7 cellular contexts compared by ENCODE assay signal in the genomic region with DNA sequence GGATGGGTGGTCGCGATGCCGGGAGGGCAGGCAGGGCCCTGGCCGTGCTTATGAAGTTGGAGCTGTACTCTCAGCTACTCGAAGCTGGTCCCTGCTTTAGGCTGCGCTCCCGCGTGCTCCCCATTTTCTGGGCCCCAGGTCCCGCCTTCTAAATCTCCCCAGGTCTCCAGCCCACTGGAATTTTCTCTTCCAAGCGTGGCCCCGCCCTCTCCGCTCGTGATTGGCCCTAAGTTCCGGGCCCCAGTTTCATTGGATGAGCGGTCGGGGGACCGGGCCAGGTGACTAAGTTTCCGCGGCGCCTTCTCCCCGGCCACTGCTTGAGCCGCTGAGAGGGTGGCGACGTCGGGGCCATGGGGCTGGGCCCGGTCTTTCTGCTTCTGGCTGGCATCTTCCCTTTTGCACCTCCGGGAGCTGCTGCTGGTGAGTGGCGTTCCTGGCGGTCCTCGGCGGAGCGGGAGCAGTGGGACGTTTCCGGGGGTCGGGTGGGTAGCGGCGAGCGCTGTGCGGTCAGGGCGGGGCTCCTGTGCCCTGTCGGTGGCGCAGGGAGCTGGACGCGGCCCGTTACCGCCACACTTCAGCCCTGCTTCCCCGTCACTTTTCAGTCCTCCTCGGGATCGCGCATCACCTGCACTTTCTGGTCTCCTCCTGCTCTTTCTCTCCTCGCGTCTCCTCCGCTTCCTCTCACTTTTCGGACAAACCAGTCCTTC. TPM values are rescaled to one million over a fixed set of nuclear protein-coding genes. Genes with fewer than 3 reads are reported as not detected.
DNase-seq lines count a peak whose midpoint lies in the region; ATAC-seq, FAIRE-seq and TF ChIP-seq lines count a peak whose summit lies in the region.

A gene (plus strand): TSS at position 313 of the 707 bp plus-strand sequence. CDS start 38 bp downstream, at position 351.

- H3K4me3 ChIP-seq in SJCRH30 (peak within 1 kb of the TSS; percentile 95), neutrophil (ENCODE audit: low read depth in 1 of 2, low read length in 1 of 2) (peak within 1 kb of the TSS; percentile 78 to 79)

- DNase-seq in GM18507 (ENCODE audit: extremely low spot score, insufficient read length, low read depth), result peak; percentile 85
- DNase-seq in SJCRH30, result peak; percentile 82 to 87
- DNase-seq in activated naive CD4-positive, alpha-beta T cell treated with anti-CD3 and anti-CD28 coated beads, Interleukin-2, amount 50 U/mL, for 16 hours, result peak; percentile 71
- peak; percentile 64 for DNase-seq in globus pallidus (ENCODE audit: low spot score)

- no peaks in the 10 kb centered on the region for H3K9me3 ChIP-seq in SJCRH30 (replicated peaks)
- H3K9me3 ChIP-seq in neutrophil, result no peaks in the 10 kb centered on the region

- peak within 1 kb of the TSS; percentile 83; the same call in 1 of the 2 replicates for H3K27ac ChIP-seq in SJCRH30
- peak within 1 kb of the TSS; percentile 76 for H3K27ac ChIP-seq in neutrophil

- H3K4me1 ChIP-seq in SJCRH30 (peaks cover 13% of the 10 kb centered on the region), neutrophil (ENCODE audit: control insufficient read depth in 1 of 2, insufficient read depth in 1 of 2, low read depth in 1 of 2, low read length in 1 of 2) (peaks cover 46 to 48% of the 10 kb centered on the region in 2 experiments)

- peak; percentile 77 for FAIRE-seq in GM18507 (lab: Jason Lieb, UNC)

- ATAC-seq in HG03103 (IDR thresholded peaks at IDR 0.05; ENCODE audit: low read depth, unreplicated experiment), result peak; percentile 51

- H3K27me3 ChIP-seq in SJCRH30 (no peaks in the 10 kb centered on the region), neutrophil (no peaks in the 10 kb centered on the region)

- H3K36me3 ChIP-seq in SJCRH30 (no peaks in the 10 kb centered on the region), neutrophil (no peaks in the 10 kb centered on the region)

- peak; percentile 29 for TF ChIP-seq CTCF in neutrophil (IDR thresholded peaks at IDR 0.05)
- no peak for TF ChIP-seq CTCF in subcutaneous adipose tissue (IDR thresholded peaks at IDR 0.05; ENCODE audit: low read depth)

RNA-seq across cellular contexts. Expression of the gene that starts here (rescaled TPM):
- total RNA-seq in SJCRH30 (2014; rRNA removed; shearing (Covaris generic)), result 6.8 and 7.7 TPM in 2 replicates
- 10 to 100 TPM; 13.4 to 23.5 (median 15.9) TPM for total RNA-seq in subcutaneous adipose tissue

Comparison
In these comparisons a context has a peak if more than half of its experiments do, and no peak if none do; other contexts are left out.
1. Peak in every context shown above with its lines: DNase-seq, ATAC-seq, H3K4me3 ChIP-seq and H3K27ac ChIP-seq.